In the genomic region with DNA sequence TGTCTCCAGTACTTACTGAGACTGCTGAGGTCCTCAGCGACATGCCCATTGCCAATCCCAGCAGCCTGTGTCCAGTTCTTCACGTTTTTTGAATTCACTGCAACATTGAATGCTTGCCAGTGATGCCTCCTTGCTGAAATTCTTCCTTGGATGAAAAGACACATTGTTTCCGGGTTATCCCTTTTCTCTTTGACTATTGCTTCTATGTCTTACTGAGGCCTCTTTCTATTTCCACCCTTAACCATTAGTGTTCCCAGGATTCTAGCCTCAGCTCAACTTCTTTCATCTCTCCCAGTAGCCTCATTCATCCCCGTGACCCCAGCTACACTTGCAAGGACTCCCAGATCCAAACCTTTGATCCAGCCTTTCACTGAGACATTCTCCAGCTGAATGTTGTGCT, we compare ENCODE assay signal across 17 cellular contexts. TPM values are rescaled to one million over a fixed set of nuclear protein-coding genes. Genes with fewer than 3 reads are reported as not detected.
DNase-seq lines count a peak whose midpoint lies in the region; ATAC-seq and TF ChIP-seq lines count a peak whose summit lies in the region.
"Had no signal": no experiment of that assay in that cellular context is flagged by ENCODE, and none has a peak within 500 bp of the region (broad histone marks: within the 10 kb centered on the region; RNA-seq: fewer than 3 reads in every experiment).

No MANE protein-coding gene starts in this region.

- H3K4me3 ChIP-seq in endodermal cell (ENCODE audit: low read length) (no peak overlapping the region), mesendoderm (ENCODE audit: low read length) (no peak overlapping the region), neuronal stem cell (ENCODE audit: low read length in 2 of 2) (no peak overlapping the region)
- H3K4me3 ChIP-seq: K562, SJCRH30 had no signal

- peak overlapping the region; percentile 45 for H3K23ac ChIP-seq in mesendoderm (ENCODE audit: low read length)
- H3K23ac ChIP-seq in neuronal stem cell (ENCODE audit: low read depth, low read length, poor library complexity): no peak overlapping the region

- H2BK120ac ChIP-seq in mesendoderm (ENCODE audit: low read depth, low read length) (no peak overlapping the region), neuronal stem cell (ENCODE audit: low read depth, low read length) (no peak overlapping the region)

- intact Hi-C loops in natural killer cell (cut with micrococcal nuclease): no loop called here

- H3K4me2 ChIP-seq in mesendoderm (ENCODE audit: low read length) (no peak overlapping the region), neuronal stem cell (ENCODE audit: insufficient read depth, low read length, poor library complexity, severe bottlenecking) (no peak overlapping the region)

- 85 to 90% methylated on average over 4 of the region's 4 CpGs for WGBS in endodermal cell (ENCODE audit: insufficient coverage in 1 of 2, insufficient read length in 1 of 2), 2 experiments
- WGBS in mesendoderm (ENCODE audit: extremely low coverage, insufficient coverage, low lambda C conversion rate): no CpG with 5 or more reads among the region's 4 CpGs
- WGBS in neuronal stem cell (ENCODE audit: extremely low coverage in 2 of 2, insufficient read length in 2 of 2, insufficient replicate concordance in 1 of 2), 2 donors: no CpG with 5 or more reads among the region's 4 CpGs

- no peak overlapping the region for H3K14ac ChIP-seq in neuronal stem cell (ENCODE audit: low read length)

- H3K27ac Mint-ChIP-seq in endodermal cell (no peak overlapping the region), natural killer cell (no peak overlapping the region)

- H3K36me3 ChIP-seq in endodermal cell (ENCODE audit: control insufficient read depth, insufficient read depth, low read length) (no peaks in the 10 kb centered on the region), mesendoderm (ENCODE audit: control insufficient read depth, insufficient read depth, low read length) (no peaks in the 10 kb centered on the region), neuronal stem cell (replicated peaks in 1 of 2; ENCODE audit: control insufficient read depth in 2 of 2, insufficient read depth in 2 of 2, low read length in 2 of 2) (no peaks in the 10 kb centered on the region)
- H3K36me3 ChIP-seq: SJCRH30 had no signal

- H2BK5ac ChIP-seq in mesendoderm (ENCODE audit: low read length): no peak overlapping the region
- no peak overlapping the region for H2BK5ac ChIP-seq in neuronal stem cell (ENCODE audit: low read length)

- no peak overlapping the region for H2BK12ac ChIP-seq in neuronal stem cell (ENCODE audit: low read length)

- peak overlapping the region; percentile 26 for H2AFZ ChIP-seq in neuronal stem cell (ENCODE audit: low read length)

- H3K27ac ChIP-seq in endodermal cell (ENCODE audit: low read depth, low read length) (peak overlapping the region; percentile 16), mesendoderm (ENCODE audit: low read depth, low read length) (no peak overlapping the region), neuronal stem cell (replicated peaks; ENCODE audit: low read length) (no peak overlapping the region)
- H3K27ac ChIP-seq: SJCRH30 had no signal

- no peak overlapping the region for H2BK15ac ChIP-seq in mesendoderm (replicated peaks; ENCODE audit: low read depth)
- H2BK15ac ChIP-seq in neuronal stem cell (ENCODE audit: low read length): no peak overlapping the region

- H3K18ac ChIP-seq in mesendoderm (ENCODE audit: low read length): no peak overlapping the region
- H3K18ac ChIP-seq in neuronal stem cell (ENCODE audit: low read length): no peak overlapping the region

- no peaks in the 10 kb centered on the region for H3K79me2 ChIP-seq in mesendoderm (ENCODE audit: control insufficient read depth, insufficient read depth, low read length)

- H3K4me3 Mint-ChIP-seq in endodermal cell: no peak overlapping the region
- no peak overlapping the region for H3K4me3 Mint-ChIP-seq in natural killer cell

- peak overlapping the region; percentile 5 for H3K56ac ChIP-seq in mesendoderm (ENCODE audit: low read length)

- no peak overlapping the region for H4K8ac ChIP-seq in mesendoderm (ENCODE audit: low read depth, low read length)
- H4K8ac ChIP-seq in neuronal stem cell (ENCODE audit: low read depth, low read length): no peak overlapping the region

- no peaks in the 10 kb centered on the region for H3K27me3 Mint-ChIP-seq in endodermal cell (ENCODE audit: insufficient read depth)
- H3K27me3 Mint-ChIP-seq in natural killer cell (ENCODE audit: low read depth in 2 of 2): no peaks in the 10 kb centered on the region

- TF ChIP-seq CTCF in endodermal cell (conservative IDR thresholded peaks at IDR 0.05): no peak
- no peak for TF ChIP-seq CTCF in natural killer cell (IDR thresholded peaks at IDR 0.05)

- H3K79me1 ChIP-seq in mesendoderm (ENCODE audit: low read length): no peaks in the 10 kb centered on the region
- H3K79me1 ChIP-seq in neuronal stem cell (ENCODE audit: low read depth, low read length): no peaks in the 10 kb centered on the region

- no peak overlapping the region for H3K4ac ChIP-seq in mesendoderm (ENCODE audit: low read depth, low read length)
- no peak overlapping the region for H3K4ac ChIP-seq in neuronal stem cell (ENCODE audit: low read length)

- H3K9ac ChIP-seq in endodermal cell (ENCODE audit: extremely low read depth, low read length, poor library complexity, severe bottlenecking): no peak overlapping the region
- H3K9ac ChIP-seq in mesendoderm (ENCODE audit: low read length): no peak overlapping the region
- no peak overlapping the region for H3K9ac ChIP-seq in neuronal stem cell (ENCODE audit: low read depth, low read length, poor library complexity)

- H3K4me1 ChIP-seq in endodermal cell (ENCODE audit: control insufficient read depth, insufficient read depth, low read length) (no peaks in the 10 kb centered on the region), mesendoderm (ENCODE audit: control insufficient read depth, low read depth, low read length) (no peaks in the 10 kb centered on the region), neuronal stem cell (ENCODE audit: control insufficient read depth in 2 of 2, insufficient read depth in 1 of 2, low read depth in 1 of 2, low read length in 2 of 2) (peaks cover 3 to 17% of the 10 kb centered on the region in 2 donors)
- H3K4me1 ChIP-seq: SJCRH30 had no signal

- no peak overlapping the region for H4K91ac ChIP-seq in neuronal stem cell (ENCODE audit: low read depth, low read length, poor library complexity)

- H3K9me3 Mint-ChIP-seq in endodermal cell (peaks cover 3% of the 10 kb centered on the region), natural killer cell (no peaks in the 10 kb centered on the region)

- DNase-seq in COLO829 (ENCODE audit: low spot score) (peak; percentile 85), endodermal cell (no peak), mesendoderm (no peak), neuronal stem cell (ENCODE audit: low spot score) (no peak), natural killer cell (no peak), NCI-H1092 treated with DMSO at 0.1 percent for 48 hours (lab: John Stamatoyannopoulos, UW) (no peak)
- no peak for DNase-seq in activated CD4-positive, alpha-beta T cell treated with anti-CD3 and anti-CD28 coated beads for 4 hours
- no peak for DNase-seq in stimulated activated CD4-positive, alpha-beta T cell treated with anti-CD3 and anti-CD28 coated beads, Interleukin-2, amount 100 ng/mL, for 48 hours
- DNase-seq: NCI-H1105, NCI-H1436 treated with DMSO at 0.1 percent for 48 hours, NCI-H187 treated with DMSO at 0.1 percent for 48 hours, NCI-H2107, NCI-H446, NCI-H524 treated with DMSO at 0.1 percent for 48 hours, NCI-H774, SJCRH30 had no signal

- H2AK5ac ChIP-seq in mesendoderm (ENCODE audit: low read length) (no peak overlapping the region), neuronal stem cell (ENCODE audit: low read depth, low read length) (no peak overlapping the region)

- H3K4me1 Mint-ChIP-seq in endodermal cell (peaks cover 19% of the 10 kb centered on the region), natural killer cell (peaks cover 0 to 6% of the 10 kb centered on the region in 2 donors)

- H3K27me3 ChIP-seq in endodermal cell (ENCODE audit: control insufficient read depth, insufficient read depth, low read length, poor library complexity, severe bottlenecking) (no peaks in the 10 kb centered on the region), mesendoderm (ENCODE audit: insufficient read depth, low read length, poor library complexity) (no peaks in the 10 kb centered on the region), neuronal stem cell (ENCODE audit: control insufficient read depth in 3 of 3, insufficient read depth in 3 of 3, low read depth in 1 of 3, low read length in 3 of 3) (no peaks in the 10 kb centered on the region)
- H3K27me3 ChIP-seq: SJCRH30 had no signal

- H3K9me3 ChIP-seq in endodermal cell (ENCODE audit: control insufficient read depth, low read length) (no peaks in the 10 kb centered on the region), neuronal stem cell (replicated peaks in 1 of 2; ENCODE audit: control insufficient read depth in 2 of 2, insufficient read depth in 1 of 2, low read depth in 1 of 2, low read length in 2 of 2) (no peaks in the 10 kb centered on the region)
- H3K9me3 ChIP-seq: SJCRH30 had no signal

- no peak overlapping the region for H4K5ac ChIP-seq in mesendoderm (ENCODE audit: low read length)

- H3K36me3 Mint-ChIP-seq in endodermal cell (ENCODE audit: low read depth) (no peaks in the 10 kb centered on the region), natural killer cell (no peaks in the 10 kb centered on the region)

- ATAC-seq in natural killer cell: no peak

RNA-seq across cellular contexts. Expression of a gene that starts 46.5 kb away (rescaled TPM):
- total RNA-seq in endodermal cell (10 to 100 TPM; 12.3 to 21.0 TPM), natural killer cell (under 1 TPM; 0.16 to 0.96 (median 0.18) TPM)
- 4.8 TPM for polyA plus RNA-seq in endodermal cell (2013, experiment 1 of 2)
- polyA plus RNA-seq in endodermal cell (2013, experiment 2 of 2): 5.2 TPM
- 0.31 TPM for polyA plus RNA-seq in mesendoderm (2013, experiment 1 of 2)
- polyA plus RNA-seq in mesendoderm (2013, experiment 2 of 2): 0.24 TPM
- 0.33 TPM for polyA plus RNA-seq in neuronal stem cell (2013, experiment 1 of 2)
- 0.26 TPM for polyA plus RNA-seq in neuronal stem cell (2013, experiment 2 of 2)

Comparison
In these comparisons a context has a peak if more than half of its experiments do, and no peak if none do; other contexts are left out.
1. RNA of a gene that starts 46.5 kb away (total RNA-seq): 12.3 to 21.0 TPM in endodermal cell; 0.16 to 0.96 TPM in natural killer cell; every median in the first group is over 4 times any median in the second.